In the genomic region with DNA sequence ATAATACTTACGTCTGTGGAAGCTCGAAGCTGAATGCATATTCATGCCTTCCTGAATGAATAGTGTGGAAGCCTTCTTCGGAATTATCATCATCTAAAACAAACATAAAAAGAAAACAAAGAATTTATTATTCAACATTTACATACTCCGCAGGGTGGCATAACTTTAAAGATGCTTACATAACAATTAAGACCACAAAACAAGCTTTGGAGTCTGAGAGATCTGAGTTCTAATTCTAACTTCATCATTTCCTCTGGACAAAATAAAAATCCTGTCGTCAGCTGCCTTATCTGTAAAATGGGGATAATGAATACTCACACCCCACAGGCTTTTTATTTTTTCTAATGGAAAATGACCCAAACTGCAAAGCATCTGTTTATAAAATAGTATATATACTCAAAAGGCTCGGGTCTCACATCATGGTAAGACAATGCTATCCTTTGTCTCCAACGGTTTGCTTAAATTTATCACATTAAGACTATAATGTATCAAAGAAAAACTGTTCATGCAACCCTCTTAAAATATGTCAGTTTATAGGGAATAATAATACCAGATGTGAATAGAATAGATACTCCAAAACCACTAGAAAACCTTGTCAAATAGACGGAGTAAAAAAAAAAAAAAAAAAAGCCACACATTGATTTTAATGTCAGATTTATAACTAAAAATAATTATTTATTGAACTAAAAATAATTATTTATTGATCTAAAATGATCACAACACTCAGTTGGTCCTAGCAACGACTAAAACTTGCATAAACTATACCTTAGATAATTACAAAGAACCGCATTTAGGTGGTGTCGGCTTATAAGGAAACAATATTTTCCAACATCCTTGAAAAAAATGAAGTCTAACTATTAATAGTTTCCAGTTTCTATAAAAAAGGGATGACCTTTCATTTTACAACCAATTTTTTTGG, we compare ENCODE assay signal across 8 cellular contexts. TPM values are rescaled to one million over a fixed set of nuclear protein-coding genes. Genes with fewer than 3 reads are reported as not detected.
DNase-seq lines count a peak whose midpoint lies in the region; ATAC-seq and TF ChIP-seq lines count a peak whose summit lies in the region.

No MANE protein-coding gene starts in this region.

- H3K9ac ChIP-seq in SK-N-MC (ENCODE audit: insufficient read length) (peak overlapping the region; percentile 92), skeletal muscle tissue (ENCODE audit: low read depth in 1 of 3, low read length in 3 of 3) (peak overlapping the region; percentile 97 to 100 (median 98))

- ATAC-seq in HG02678 (IDR thresholded peaks at IDR 0.05; ENCODE audit: unreplicated experiment), result no peak

- DNase-seq in NCI-H748 (lab: John Stamatoyannopoulos, UW; ENCODE audit: unreplicated experiment) (peak; percentile 45), NCI-H748 treated with DMSO at 0.1 percent for 48 hours (lab: John Stamatoyannopoulos, UW) (no peak), SK-N-MC (ENCODE audit: low read depth, low spot score) (no peak), fibroblast of villous mesenchyme (ENCODE audit: low read depth) (no peak), NCI-H1930 (lab: John Stamatoyannopoulos, UW) (no peak), NCI-H226 (no peak)

- no peaks in the 10 kb centered on the region for H3K9me3 ChIP-seq in SK-N-MC (ENCODE audit: low read depth, low read length)
- no peaks in the 10 kb centered on the region for H3K9me3 ChIP-seq in skeletal muscle tissue (ENCODE audit: control insufficient read depth in 3 of 3, low read length in 3 of 3)

- TF ChIP-seq CTCF in fibroblast of villous mesenchyme (IDR thresholded peaks at IDR 0.05; ENCODE audit: insufficient read depth, low read depth, low read length), result no peak

- H3K4me1 ChIP-seq in skeletal muscle tissue (ENCODE audit: control insufficient read depth in 3 of 3, insufficient read depth in 3 of 3, low read length in 3 of 3), result peaks cover 2 to 6% (median 4%) of the 10 kb centered on the region in 3 donors

- H3K36me3 ChIP-seq in SK-N-MC (ENCODE audit: insufficient read depth, low read length) (peaks cover 49% of the 10 kb centered on the region), skeletal muscle tissue (ENCODE audit: control insufficient read depth in 3 of 3, insufficient read depth in 3 of 3, low read length in 3 of 3) (peaks cover 11 to 23% (median 12%) of the 10 kb centered on the region in 3 donors)

- H3K27ac ChIP-seq in SK-N-MC (peak overlapping the region; percentile 96), skeletal muscle tissue (ENCODE audit: low read depth, low read length) (peak overlapping the region; percentile 99)

- H3K4me3 ChIP-seq in SK-N-MC (peak overlapping the region; percentile 86), fibroblast of villous mesenchyme (ENCODE audit: low read depth, low read length) (peak overlapping the region; percentile 90), skeletal muscle tissue (ENCODE audit: low read length in 3 of 3) (peak overlapping the region; percentile 71 to 96 (median 87))

- no peaks in the 10 kb centered on the region for H3K27me3 ChIP-seq in skeletal muscle tissue (ENCODE audit: control insufficient read depth in 3 of 3, insufficient read depth in 3 of 3, low read length in 3 of 3)

RNA-seq across cellular contexts. Expression of gene ARRDC3, which starts 4.2 kb away (rescaled TPM):
- 56.4 and 56.6 TPM in 2 replicates for total RNA-seq in fibroblast of villous mesenchyme
- total RNA-seq in skeletal muscle tissue, result 132 TPM
